30 cellular contexts compared by ENCODE assay signal in genomic region chr15:38090648-38091047, GRCh38.
"Had no signal": no experiment of that assay in that cellular context is flagged by ENCODE, and none has a peak within 500 bp of the region (broad histone marks: within the 10 kb centered on the region; RNA-seq: fewer than 3 reads in every experiment).

No MANE protein-coding gene starts in this region.

- DNase-seq: activated B cell treated with CpG ODN at 0.5 μM for 24 hours; activated CD4-positive, alpha-beta memory T cell treated with anti-CD3 and anti-CD28 coated beads for 36 hours; activated CD4-positive, alpha-beta T cell treated with anti-CD3 and anti-CD28 coated beads for 4 hours; activated CD4-positive, alpha-beta T cell treated with anti-CD3 and anti-CD28 coated beads, Interleukin-2, amount 50 U/mL, for 1 hour; activated CD4-positive, CD25-positive, alpha-beta regulatory T cell treated with anti-CD3 and anti-CD28 coated beads, Interleukin-2, amount 50 U/mL, for 72 hours; activated CD8-positive, alpha-beta memory T cell treated with anti-CD3 and anti-CD28 coated beads, Interleukin-2, amount 50 U/mL, for 4 hours; activated gamma-delta T cell treated with Interleukin-2 at 50 U/mL for 16 hours; activated naive CD4-positive, alpha-beta T cell treated with anti-CD3 and anti-CD28 coated beads for 36 hours; activated T-cell treated with anti-CD3 and anti-CD28 coated beads for 4 hours; activated T-cell treated with anti-CD3 and anti-CD28 coated beads, Interleukin-2, amount 50 U/mL, for 4 hours; adrenal gland; Karpas-422; KBM-7; MM.1S; MV-4-11; NCI-H1092; NCI-H1436 treated with DMSO at 0.1 percent for 48 hours; NCI-H1694 treated with DMSO at 0.1 percent for 48 hours; NCI-H2029; NCI-H345; NCI-H524 treated with DMSO at 0.1 percent for 48 hours; PC-3; Peyer's patch; RPMI8226; SW 1271; T-helper 1 cell; T-helper 2 cell; T-helper 9 cell had no signal

- H3K4me3 ChIP-seq: adrenal gland, Peyer's patch had no signal

- H3K36me3 ChIP-seq: adrenal gland, Peyer's patch had no signal

- ATAC-seq: activated naive CD4-positive, alpha-beta T cell treated with anti-CD3 and anti-CD28 coated beads, Interleukin-2, amount 50 U/mL, for 72 hours; activated T-cell treated with anti-CD3 and anti-CD28 coated beads, Interleukin-2, amount 50 U/mL, for 4 hours; PC-3 had no signal

- H3K27ac ChIP-seq: adrenal gland, Peyer's patch, VCaP had no signal

- H3K4me1 ChIP-seq: Peyer's patch had no signal

- H3K27me3 ChIP-seq: adrenal gland, Peyer's patch had no signal

- H3K9me3 ChIP-seq: adrenal gland, Peyer's patch had no signal
